Comparison of ENCODE assay signal across 8 cellular contexts in genomic region chr15:40695469-40695910, GRCh38.
DNase-seq lines count a peak whose midpoint lies in the region; ATAC-seq and TF ChIP-seq lines count a peak whose summit lies in the region.

No MANE protein-coding gene starts in this region.

- H3K36me3 Mint-ChIP-seq in stimulated activated naive CD8-positive, alpha-beta T cell treated with anti-CD3 and anti-CD28 coated beads, Interleukin-15, Interleukin-2, amounts not matched to agents 100 ng/mL and 50 ng/mL, for 24 hours (ENCODE audit: low read depth), result peaks cover 55% of the 10 kb centered on the region

- ATAC-seq in GM19351 (IDR thresholded peaks at IDR 0.05; ENCODE audit: unreplicated experiment), result peak; percentile 31
- ATAC-seq in HG03521 (IDR thresholded peaks at IDR 0.05; ENCODE audit: unreplicated experiment), result peak; percentile 19

- peaks cover 36% of the 10 kb centered on the region for H3K4me1 Mint-ChIP-seq in stimulated activated naive CD8-positive, alpha-beta T cell treated with anti-CD3 and anti-CD28 coated beads, Interleukin-15, Interleukin-2, amounts not matched to agents 100 ng/mL and 50 ng/mL, for 24 hours (ENCODE audit: low read depth)

- no peak overlapping the region for H3K27ac ChIP-seq in iPS-20b (ENCODE audit: low read length)

- no peak for TF ChIP-seq CTCF in AG09309 (IDR thresholded peaks at IDR 0.05; ENCODE audit: control insufficient read depth, insufficient read depth, low read depth, low read length, missing control alignments)

- no peaks in the 10 kb centered on the region for H3K4me1 ChIP-seq in iPS-20b (ENCODE audit: insufficient read depth, low read length)

- H3K4me3 ChIP-seq in AG09309 (ENCODE audit: control insufficient read depth, low read depth, low read length) (peak overlapping the region; percentile 99), iPS-20b (ENCODE audit: low read length) (peak overlapping the region; percentile 98)

- H3K27ac Mint-ChIP-seq in stimulated activated naive CD8-positive, alpha-beta T cell treated with anti-CD3 and anti-CD28 coated beads, Interleukin-15, Interleukin-2, amounts not matched to agents 100 ng/mL and 50 ng/mL, for 24 hours, result peak overlapping the region; percentile 100

- DNase-seq in AG09309 (ENCODE audit: low read depth), result no peak
- peak; percentile 40 for DNase-seq in amniotic epithelial cell (ENCODE audit: low read depth)
- DNase-seq in NK-92 treated with Interleukin-12 subunit alpha and Interleukin-12 subunit beta, amount 100 ng/mL, for 24 hours (lab: John Stamatoyannopoulos, UW), result no peak
- no peak for DNase-seq in activated CD4-positive, CD25-positive, alpha-beta regulatory T cell treated with anti-CD3 and anti-CD28 coated beads, Interleukin-2, amount 50 U/mL, for 72 hours

- peaks cover 22% of the 10 kb centered on the region for H3K36me3 ChIP-seq in iPS-20b (ENCODE audit: insufficient read depth, low read depth, low read length)

- no peaks in the 10 kb centered on the region for H3K27me3 Mint-ChIP-seq in stimulated activated naive CD8-positive, alpha-beta T cell treated with anti-CD3 and anti-CD28 coated beads, Interleukin-15, Interleukin-2, amounts not matched to agents 100 ng/mL and 50 ng/mL, for 24 hours

- H3K9ac ChIP-seq in iPS-20b (ENCODE audit: low read depth, low read length), result peak overlapping the region; percentile 99; the same call in 1 of the 2 replicates

- peak overlapping the region; percentile 100 for H3K4me3 Mint-ChIP-seq in stimulated activated naive CD8-positive, alpha-beta T cell treated with anti-CD3 and anti-CD28 coated beads, Interleukin-15, Interleukin-2, amounts not matched to agents 100 ng/mL and 50 ng/mL, for 24 hours

- no peaks in the 10 kb centered on the region for H3K9me3 ChIP-seq in iPS-20b (ENCODE audit: insufficient read depth, low read depth, low read length)

- H3K27me3 ChIP-seq in iPS-20b (ENCODE audit: insufficient read depth, low read length), result no peaks in the 10 kb centered on the region

- H3K9me3 Mint-ChIP-seq in stimulated activated naive CD8-positive, alpha-beta T cell treated with anti-CD3 and anti-CD28 coated beads, Interleukin-15, Interleukin-2, amounts not matched to agents 100 ng/mL and 50 ng/mL, for 24 hours, result no peaks in the 10 kb centered on the region
